Comparison of ENCODE assay signal across 12 cellular contexts in the genomic region with DNA sequence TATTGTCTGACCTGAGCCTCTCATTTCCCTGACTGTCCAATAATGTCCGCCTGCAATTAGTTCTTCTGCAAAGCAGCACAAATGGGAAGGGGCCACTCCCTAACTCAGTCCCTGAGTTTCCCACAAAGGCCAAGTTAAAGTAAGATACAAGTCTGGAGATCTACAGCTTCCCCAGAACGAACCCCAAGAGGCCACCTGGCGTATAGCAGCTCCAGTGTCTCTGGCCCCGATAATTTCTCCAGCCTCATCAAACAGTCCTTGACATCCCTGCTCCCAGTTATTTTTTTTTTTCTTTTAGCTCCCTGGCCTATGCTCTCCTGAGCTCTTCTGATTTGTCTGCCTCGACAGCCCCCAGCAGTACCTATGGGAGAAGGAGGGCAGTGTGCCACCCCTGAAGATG. TPM values are rescaled to one million over a fixed set of nuclear protein-coding genes. Genes with fewer than 3 reads are reported as not detected.
DNase-seq lines count a peak whose midpoint lies in the region; TF ChIP-seq lines count a peak whose summit lies in the region.
"Had no signal": no experiment of that assay in that cellular context is flagged by ENCODE, and none has a peak within 500 bp of the region (broad histone marks: within the 10 kb centered on the region; RNA-seq: fewer than 3 reads in every experiment).

No MANE protein-coding gene starts in this region.

- TF ChIP-seq CTCF in GM12873 (IDR thresholded peaks at IDR 0.05; ENCODE audit: insufficient read depth, low read depth, low read length, missing control alignments) (peak; percentile 54), choroid plexus epithelial cell (conservative IDR thresholded peaks at IDR 0.05; ENCODE audit: low read depth, low read length) (peak; percentile 45), progenitor cell of endocrine pancreas (IDR thresholded peaks at IDR 0.05; ENCODE audit: unreplicated experiment) (peak; percentile 48), GM13976 (IDR thresholded peaks at IDR 0.05; ENCODE audit: borderline replicate concordance, control extremely low read depth, extremely low read depth, insufficient read depth, missing control alignments) (no peak)

- H3K4me3 ChIP-seq in choroid plexus epithelial cell (ENCODE audit: low read depth, low read length), result no peak overlapping the region
- H3K4me3 ChIP-seq: PC-9 had no signal

- H3K4me1 Mint-ChIP-seq in progenitor cell of endocrine pancreas (ENCODE audit: low read depth), result peaks cover 4% of the 10 kb centered on the region

- H3K36me3 Mint-ChIP-seq in progenitor cell of endocrine pancreas (ENCODE audit: insufficient read depth), result no peaks in the 10 kb centered on the region

- H3K27me3 Mint-ChIP-seq in progenitor cell of endocrine pancreas, result no peaks in the 10 kb centered on the region

- H3K4me3 Mint-ChIP-seq in progenitor cell of endocrine pancreas (ENCODE audit: low read depth), result no peak overlapping the region

- in situ Hi-C loops in GM13976 (cut with MboI; ENCODE audit: low sequenced_read_pairs, unreplicated experiment), result no loop called here

- DNase-seq in NAMALWA (ENCODE audit: low spot score), result peak; percentile 38
- peak; percentile 14 for DNase-seq in choroid plexus epithelial cell (ENCODE audit: low read depth)
- no peak for DNase-seq in progenitor cell of endocrine pancreas (ENCODE audit: low spot score, unreplicated experiment)
- no peak for DNase-seq in nucleus accumbens (lab: John Stamatoyannopoulos, UW)
- no peak for DNase-seq in HuH-7.5 (ENCODE audit: low spot score)
- DNase-seq in GM13976 (ENCODE audit: low spot score), result no peak
- DNase-seq: NCI-H2029 treated with DMSO at 0.1 percent for 48 hours, PC-9, right cardiac atrium had no signal

- no peak overlapping the region for H3K27ac Mint-ChIP-seq in progenitor cell of endocrine pancreas

- H3K9me3 Mint-ChIP-seq in progenitor cell of endocrine pancreas (ENCODE audit: low read depth), result no peaks in the 10 kb centered on the region

RNA-seq across cellular contexts. Expression of a gene that starts 8.1 kb away (rescaled TPM):
- 0.57 and 0.67 TPM in 2 replicates for total RNA-seq in progenitor cell of endocrine pancreas
- total RNA-seq: Daoy, mononuclear cell, PC-9 had no signal

RNA-seq across cellular contexts. Expression of a gene that starts 25.1 kb away (rescaled TPM):
- 7.1 and 8.9 TPM in 2 replicates for total RNA-seq in progenitor cell of endocrine pancreas
- total RNA-seq: PC-9 had no signal

Comparison
In these comparisons a context has a peak if more than half of its experiments do, and no peak if none do; other contexts are left out.
1. DNase-seq: peak in NAMALWA (single experiment) and choroid plexus epithelial cell (single experiment); none in progenitor cell of endocrine pancreas (single experiment), nucleus accumbens (0 of 56), HuH-7.5 (single experiment) and GM13976 (single experiment).